28 cellular contexts compared by ENCODE assay signal in genomic region chr11:37942081-37942480, GRCh38.
"Had no signal": no experiment of that assay in that cellular context is flagged by ENCODE, and none has a peak within 500 bp of the region (broad histone marks: within the 10 kb centered on the region; RNA-seq: fewer than 3 reads in every experiment).

No MANE protein-coding gene starts in this region.

- H3K27me3 Mint-ChIP-seq: activated CD4-positive, alpha-beta memory T cell treated with anti-CD3 and anti-CD28 coated beads, Interleukin-2, amount 10 ng/mL, durations not matched to agents 7 days and 5 days; activated CD4-positive, alpha-beta T cell treated with anti-CD3 and anti-CD28 coated beads, Interleukin-2, amount 10 ng/mL, durations not matched to agents 7 days and 5 days; activated T-helper 17 cell treated with anti-CD3 and anti-CD28 coated beads, Interleukin-2, amount 50 U/mL, for 72 hours; natural killer cell treated with Interleukin-12 subunit alpha and Interleukin-12 subunit beta and Interleukin-15 and Interleukin-18, amount 100 ng/mL, for 72 hours; type B pancreatic cell had no signal

- ATAC-seq: activated T-cell treated with anti-CD3 and anti-CD28 coated beads, Interleukin-2, amount 50 U/mL, for 4 hours; activated T-helper 17 cell treated with anti-CD3 and anti-CD28 coated beads, Interleukin-2, amount 50 U/mL, for 72 hours; mucosa of descending colon; natural killer cell treated with Interleukin-12 subunit alpha and Interleukin-12 subunit beta and Interleukin-15 and Interleukin-18, amount 100 ng/mL, for 72 hours; sciatic nerve; stimulated activated naive CD8-positive, alpha-beta T cell treated with anti-CD3 and anti-CD28 coated beads, Interleukin-15, Interleukin-2, amounts not matched to agents 100 U/mL and 50 U/mL, for 24 hours had no signal

- DNase-seq: activated CD4-positive, alpha-beta memory T cell treated with anti-CD3 and anti-CD28 coated beads, Interleukin-2, amount 10 ng/mL, durations not matched to agents 7 days and 5 days; activated CD4-positive, alpha-beta T cell treated with anti-CD3 and anti-CD28 coated beads, Interleukin-2, amount 10 ng/mL, durations not matched to agents 7 days and 5 days; activated CD4-positive, CD25-positive, alpha-beta regulatory T cell treated with anti-CD3 and anti-CD28 coated beads, Interleukin-2, amount 50 U/mL, for 72 hours; activated gamma-delta T cell treated with Interleukin-2 at 50 U/mL for 16 hours; activated naive CD4-positive, alpha-beta T cell treated with anti-CD3 and anti-CD28 coated beads, Interleukin-2, amount 50 U/mL, for 16 hours; activated T-cell treated with anti-CD3 and anti-CD28 coated beads, Interleukin-2, amount 50 U/mL, for 4 hours; amniotic stem cell; cortex of kidney; foreskin melanocyte; left ventricle myocardium inferior; mucosa of descending colon; retina; stimulated activated CD4-positive, alpha-beta T cell treated with anti-CD3 and anti-CD28 coated beads, Interleukin-12 subunit alpha, Interleukin-12 subunit beta, amount 100 ng/mL, for 4 hours; stimulated activated CD4-positive, alpha-beta T cell treated with anti-CD3 and anti-CD28 coated beads, Interleukin-4, amount 100 ng/mL, for 1 hour; stimulated activated naive CD8-positive, alpha-beta T cell treated with anti-CD3 and anti-CD28 coated beads, Interleukin-15, Interleukin-2, amounts not matched to agents 100 U/mL and 50 U/mL, for 24 hours; SW 1271; T1000 had no signal

- H3K4me1 Mint-ChIP-seq: activated CD4-positive, alpha-beta memory T cell treated with anti-CD3 and anti-CD28 coated beads, Interleukin-2, amount 10 ng/mL, durations not matched to agents 7 days and 5 days; activated CD4-positive, alpha-beta T cell treated with anti-CD3 and anti-CD28 coated beads, Interleukin-2, amount 10 ng/mL, durations not matched to agents 7 days and 5 days; activated T-helper 17 cell treated with anti-CD3 and anti-CD28 coated beads, Interleukin-2, amount 50 U/mL, for 72 hours had no signal

- H3K36me3 ChIP-seq: esophagus muscularis mucosa, left ventricle myocardium inferior, thoracic aorta, vagina had no signal

- H3K4me3 ChIP-seq: esophagus muscularis mucosa, left ventricle myocardium inferior, lung, mucosa of descending colon, skin epidermis, thoracic aorta, vagina had no signal

- H3K4me1 ChIP-seq: esophagus muscularis mucosa, left ventricle myocardium inferior, vagina had no signal

- H3K27ac ChIP-seq: esophagus muscularis mucosa, left ventricle myocardium inferior, skin epidermis, thoracic aorta, vagina had no signal

- FAIRE-seq: islet of Langerhans had no signal

- H3K27me3 ChIP-seq: esophagus muscularis mucosa, vagina had no signal

- H3K27ac Mint-ChIP-seq: activated CD4-positive, alpha-beta memory T cell treated with anti-CD3 and anti-CD28 coated beads, Interleukin-2, amount 10 ng/mL, durations not matched to agents 7 days and 5 days; activated CD4-positive, alpha-beta T cell treated with anti-CD3 and anti-CD28 coated beads, Interleukin-2, amount 10 ng/mL, durations not matched to agents 7 days and 5 days; activated T-helper 17 cell treated with anti-CD3 and anti-CD28 coated beads, Interleukin-2, amount 50 U/mL, for 72 hours; natural killer cell treated with Interleukin-12 subunit alpha and Interleukin-12 subunit beta and Interleukin-15 and Interleukin-18, amount 100 ng/mL, for 72 hours; T-helper 1 cell treated with Interleukin-12 subunit alpha and Interleukin-12 subunit beta and Interleukin-4 antibody, amounts not matched to agents 30 μg/mL and 1 μg/mL, for 36 hours; type B pancreatic cell had no signal

- H3K4me3 Mint-ChIP-seq: activated CD4-positive, alpha-beta memory T cell treated with anti-CD3 and anti-CD28 coated beads, Interleukin-2, amount 10 ng/mL, durations not matched to agents 7 days and 5 days; activated CD4-positive, alpha-beta T cell treated with anti-CD3 and anti-CD28 coated beads, Interleukin-2, amount 10 ng/mL, durations not matched to agents 7 days and 5 days; activated T-cell treated with anti-CD3 and anti-CD28 coated beads, Interleukin-2, amount 50 U/mL, for 4 hours; activated T-helper 17 cell treated with anti-CD3 and anti-CD28 coated beads, Interleukin-2, amount 50 U/mL, for 72 hours; natural killer cell treated with Interleukin-12 subunit alpha and Interleukin-12 subunit beta and Interleukin-15 and Interleukin-18, amount 100 ng/mL, for 72 hours; T-helper 1 cell treated with Interleukin-12 subunit alpha and Interleukin-12 subunit beta and Interleukin-4 antibody, amounts not matched to agents 30 μg/mL and 1 μg/mL, for 36 hours; type B pancreatic cell had no signal

- H3K9me3 ChIP-seq: thoracic aorta, vagina had no signal
